16 cellular contexts compared by ENCODE assay signal in the genomic region with DNA sequence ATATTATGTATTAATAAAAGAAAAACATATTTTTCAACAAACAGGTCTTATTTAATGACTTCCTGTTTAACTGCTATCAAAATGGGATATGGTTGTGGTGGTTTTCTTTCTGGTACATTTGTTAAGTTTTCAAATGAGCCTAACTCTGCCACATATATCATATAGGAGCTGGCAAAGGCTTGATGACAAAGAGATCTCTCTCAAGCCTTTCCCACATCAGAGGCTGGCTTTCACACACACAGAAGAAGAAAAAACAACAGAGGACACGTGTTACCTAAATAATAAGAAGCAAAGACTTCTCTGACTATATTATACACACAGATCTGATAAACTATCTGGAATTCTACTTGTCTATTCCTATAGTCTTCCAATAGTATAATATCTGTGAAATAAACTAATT.
"Had no signal": no experiment of that assay in that cellular context is flagged by ENCODE, and none has a peak within 500 bp of the region (broad histone marks: within the 10 kb centered on the region; RNA-seq: fewer than 3 reads in every experiment).

No MANE protein-coding gene starts in this region.

- H3K27ac ChIP-seq: breast epithelium, dorsolateral prefrontal cortex, lower lobe of right lung, upper lobe of right lung had no signal

- H3K4me3 Mint-ChIP-seq: stimulated activated memory B cell treated with anti-CD40 and anti-IgM and Interleukin-4, amounts not matched to agents 10 μg/mL and 1 μg/mL and 100 μg/mL, for 72 hours had no signal

- H3K27me3 ChIP-seq: breast epithelium, dorsolateral prefrontal cortex, upper lobe of right lung had no signal

- H3K27me3 Mint-ChIP-seq: progenitor cell of endocrine pancreas; stimulated activated memory B cell treated with anti-CD40 and anti-IgM and Interleukin-4, amounts not matched to agents 10 μg/mL and 1 μg/mL and 100 μg/mL, for 72 hours had no signal

- H3K4me1 ChIP-seq: breast epithelium, lower lobe of right lung, upper lobe of right lung had no signal

- H3K27ac Mint-ChIP-seq: progenitor cell of endocrine pancreas; stimulated activated memory B cell treated with anti-CD40 and anti-IgM and Interleukin-4, amounts not matched to agents 10 μg/mL and 1 μg/mL and 100 μg/mL, for 72 hours had no signal

- DNase-seq: anterior cingulate cortex, dorsolateral prefrontal cortex, hypothalamus, left cardiac atrium, lower lobe of right lung, midbrain, right cardiac atrium, Right ventricle myocardium superior, small intestine, upper lobe of right lung had no signal

- FAIRE-seq: endometrium, small intestine had no signal

- H3K4me1 Mint-ChIP-seq: stimulated activated memory B cell treated with anti-CD40 and anti-IgM and Interleukin-4, amounts not matched to agents 10 μg/mL and 1 μg/mL and 100 μg/mL, for 72 hours had no signal

- H3K4me3 ChIP-seq: breast epithelium, dorsolateral prefrontal cortex, lower lobe of right lung, upper lobe of right lung had no signal

- H3K9me3 ChIP-seq: lower lobe of right lung, upper lobe of right lung had no signal

- ATAC-seq: esophagus mucosa; left cardiac atrium; lower lobe of right lung; right cardiac atrium; SK-N-SH treated with all-trans-retinoic acid at 6 μM for 48 hours; stimulated activated memory B cell treated with anti-CD40 and anti-IgM and Interleukin-4, amounts not matched to agents 10 μg/mL and 1 μg/mL and 100 μg/mL, for 72 hours; upper lobe of right lung had no signal
